ENCODE assay signal across 18 cellular contexts in the genomic region with DNA sequence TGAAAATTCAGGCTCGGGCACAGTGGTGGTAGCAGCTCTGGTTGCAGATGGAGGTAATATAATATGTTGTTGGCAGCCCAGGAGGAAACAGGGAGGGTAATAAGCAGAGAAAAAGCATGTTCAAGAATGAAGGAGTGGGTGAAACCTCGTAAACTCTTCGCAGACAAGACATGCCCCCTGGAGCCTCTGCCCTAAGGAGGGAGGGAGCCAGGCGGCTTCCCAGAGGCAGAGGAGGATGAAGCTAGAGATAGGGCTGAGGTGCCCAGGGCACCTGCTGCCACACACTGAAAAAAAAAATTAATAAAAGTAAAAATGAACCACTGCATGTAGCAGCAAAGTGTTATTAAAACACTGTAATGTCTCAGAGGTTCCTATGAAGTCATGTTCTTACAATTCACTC.
A peak's percentile ranks its signal among the peaks of the same experiment; 100 is the strongest.
DNase-seq lines count a peak whose midpoint lies in the region; ATAC-seq and TF ChIP-seq lines count a peak whose summit lies in the region.
"Had no signal": no experiment of that assay in that cellular context is flagged by ENCODE, and none has a peak within 500 bp of the region (broad histone marks: within the 10 kb centered on the region; RNA-seq: fewer than 3 reads in every experiment).

No MANE protein-coding gene starts in this region.

- no peaks in the 10 kb centered on the region for H3K27me3 ChIP-seq in spleen (replicated peaks in 1 of 7)
- H3K27me3 ChIP-seq: transverse colon had no signal

- no peak overlapping the region for H3K4me3 Mint-ChIP-seq in activated T-cell treated with anti-CD3 and anti-CD28 coated beads, Interleukin-2, amount 50 U/mL, for 24 hours
- no peak overlapping the region for H3K4me3 Mint-ChIP-seq in activated T-cell treated with anti-CD3 and anti-CD28 coated beads, Interleukin-2, amount 50 U/mL, for 4 hours
- peak overlapping the region; percentile 27 for H3K4me3 Mint-ChIP-seq in central memory CD8-positive, alpha-beta T cell
- H3K4me3 Mint-ChIP-seq: endodermal cell, nephron had no signal

- TF ChIP-seq CTCF in NB4 (IDR thresholded peaks at IDR 0.05; ENCODE audit: low read depth, low read length), result no peak
- no peak for TF ChIP-seq CTCF in spleen (IDR thresholded peaks at IDR 0.05 in 8 of 11, conservative IDR thresholded peaks at IDR 0.05 in 3 of 11)

- H3K4me3 ChIP-seq in NB4 (ENCODE audit: low read depth, low read length) (no peak overlapping the region), spleen (no peak overlapping the region)
- H3K4me3 ChIP-seq: transverse colon had no signal

- no peaks in the 10 kb centered on the region for H3K9me3 Mint-ChIP-seq in activated T-cell treated with anti-CD3 and anti-CD28 coated beads, Interleukin-2, amount 50 U/mL, for 24 hours
- no peaks in the 10 kb centered on the region for H3K9me3 Mint-ChIP-seq in activated T-cell treated with anti-CD3 and anti-CD28 coated beads, Interleukin-2, amount 50 U/mL, for 4 hours
- H3K9me3 Mint-ChIP-seq in central memory CD8-positive, alpha-beta T cell, result no peaks in the 10 kb centered on the region
- H3K9me3 Mint-ChIP-seq: endodermal cell, nephron had no signal

- H3K36me3 Mint-ChIP-seq in activated T-cell treated with anti-CD3 and anti-CD28 coated beads, Interleukin-2, amount 50 U/mL, for 24 hours (ENCODE audit: low read depth), result peaks cover 12% of the 10 kb centered on the region
- peaks cover 8% of the 10 kb centered on the region for H3K36me3 Mint-ChIP-seq in activated T-cell treated with anti-CD3 and anti-CD28 coated beads, Interleukin-2, amount 50 U/mL, for 4 hours (ENCODE audit: insufficient read depth)
- peaks cover 17% of the 10 kb centered on the region for H3K36me3 Mint-ChIP-seq in central memory CD8-positive, alpha-beta T cell (ENCODE audit: insufficient read depth)

- intact Hi-C loops in spleen (cut with DNase I; ENCODE audit: low total_unique reads), result no loop called here

- no peak for DNase-seq in activated T-cell treated with anti-CD3 and anti-CD28 coated beads, Interleukin-2, amount 50 U/mL, for 24 hours
- no peak for DNase-seq in activated T-cell treated with anti-CD3 and anti-CD28 coated beads, Interleukin-2, amount 50 U/mL, for 4 hours
- DNase-seq in NB4 (ENCODE audit: low read depth) (peak; percentile 37), spleen (no peak), kidney glomerular epithelial cell (lab: John Stamatoyannopoulos, UW) (no peak), NCI-H2081 (lab: John Stamatoyannopoulos, UW) (no peak), T1000 (lab: John Stamatoyannopoulos, UW) (no peak)
- DNase-seq in central memory CD8-positive, alpha-beta T cell (ENCODE audit: low spot score in 2 of 2), result no peak
- DNase-seq: activated CD4-positive, alpha-beta T cell treated with anti-CD3 and anti-CD28 coated beads for 4 hours; activated effector memory CD4-positive, alpha-beta T cell treated with Interleukin-2 at 50 U/mL for 16 hours; DMS 273 treated with DMSO at 0.1 percent for 48 hours; endodermal cell; foreskin fibroblast; NCI-H187; NCI-H69; stimulated activated CD4-positive, alpha-beta T cell treated with anti-CD3 and anti-CD28 coated beads, Interleukin-1b, Interleukin-23, amount 100 ng/mL, for 48 hours; transverse colon had no signal

- H3K27ac Mint-ChIP-seq in activated T-cell treated with anti-CD3 and anti-CD28 coated beads, Interleukin-2, amount 50 U/mL, for 24 hours, result peak overlapping the region; percentile 93
- peak overlapping the region; percentile 97 for H3K27ac Mint-ChIP-seq in central memory CD8-positive, alpha-beta T cell (ENCODE audit: low read depth)
- H3K27ac Mint-ChIP-seq: endodermal cell, nephron had no signal

- H3K4me1 ChIP-seq in spleen, result peaks cover 42 to 100% (median 75%) of the 10 kb centered on the region in 6 donors

- H3K36me3 ChIP-seq in spleen, result no peaks in the 10 kb centered on the region
- H3K36me3 ChIP-seq: transverse colon had no signal

- no peak for ATAC-seq in activated T-cell treated with anti-CD3 and anti-CD28 coated beads, Interleukin-2, amount 50 U/mL, for 4 hours
- ATAC-seq in central memory CD8-positive, alpha-beta T cell (replicated peaks; ENCODE audit: extremely low read depth, poor library complexity, severe bottlenecking), result no peak

- H3K4me1 Mint-ChIP-seq in activated T-cell treated with anti-CD3 and anti-CD28 coated beads, Interleukin-2, amount 50 U/mL, for 24 hours (ENCODE audit: low read depth), result peaks cover 95% of the 10 kb centered on the region
- peaks cover 96% of the 10 kb centered on the region for H3K4me1 Mint-ChIP-seq in activated T-cell treated with anti-CD3 and anti-CD28 coated beads, Interleukin-2, amount 50 U/mL, for 4 hours (ENCODE audit: low read depth)
- peaks cover 79% of the 10 kb centered on the region for H3K4me1 Mint-ChIP-seq in central memory CD8-positive, alpha-beta T cell

- no peaks in the 10 kb centered on the region for H3K27me3 Mint-ChIP-seq in activated T-cell treated with anti-CD3 and anti-CD28 coated beads, Interleukin-2, amount 50 U/mL, for 24 hours
- no peaks in the 10 kb centered on the region for H3K27me3 Mint-ChIP-seq in activated T-cell treated with anti-CD3 and anti-CD28 coated beads, Interleukin-2, amount 50 U/mL, for 4 hours (ENCODE audit: low read depth)
- H3K27me3 Mint-ChIP-seq in central memory CD8-positive, alpha-beta T cell, result no peaks in the 10 kb centered on the region

- 79 to 94% (median 82%) methylated on average over 4 of the region's 4 CpGs for WGBS in spleen, 5 donors

- H3K9me3 ChIP-seq in spleen, result no peaks in the 10 kb centered on the region
- H3K9me3 ChIP-seq: transverse colon had no signal

- H3K27ac ChIP-seq in spleen, result peak overlapping the region; percentile 2 to 97 (median 89)

- TF ChIP-seq POLR2A in NB4 (IDR thresholded peaks at IDR 0.05; ENCODE audit: extremely low read depth, insufficient read length), result no peak
- TF ChIP-seq POLR2A in spleen (IDR thresholded peaks at IDR 0.05), result no peak
